20 cellular contexts compared by ENCODE assay signal in the genomic region with DNA sequence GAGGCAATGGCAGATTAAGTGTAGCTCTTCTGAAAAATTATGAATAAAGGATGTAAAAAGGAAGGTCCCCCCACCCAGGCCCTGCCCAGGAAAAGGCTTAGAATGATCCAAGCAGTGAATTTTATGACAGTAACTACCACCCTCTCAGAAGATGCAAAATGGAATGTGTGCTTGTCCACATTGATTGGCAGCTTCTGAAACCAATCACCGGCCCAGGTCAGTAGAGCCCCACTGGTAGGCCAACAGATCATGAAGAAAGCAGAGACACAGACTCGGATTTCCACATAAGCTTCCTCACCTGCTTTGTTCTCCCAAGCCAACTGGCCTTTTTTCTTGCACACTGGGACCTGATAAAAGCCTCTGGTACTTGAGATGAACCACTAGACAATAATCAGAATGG.
DNase-seq lines count a peak whose midpoint lies in the region; ATAC-seq, FAIRE-seq and TF ChIP-seq lines count a peak whose summit lies in the region.
"Had no signal": no experiment of that assay in that cellular context is flagged by ENCODE, and none has a peak within 500 bp of the region (broad histone marks: within the 10 kb centered on the region; RNA-seq: fewer than 3 reads in every experiment).

No MANE protein-coding gene starts in this region.

- H4K20me1 ChIP-seq in H1 (replicated peaks in 1 of 2; ENCODE audit: control insufficient read depth in 1 of 2, insufficient read depth in 2 of 2, low read length in 2 of 2) (no peaks in the 10 kb centered on the region), neural cell (ENCODE audit: insufficient read depth) (no peaks in the 10 kb centered on the region)

- TF ChIP-seq POLR2A in H1 (IDR thresholded peaks at IDR 0.05; ENCODE audit: control extremely low read depth in 1 of 2, low read depth in 2 of 2, low read length in 2 of 2): no peak
- TF ChIP-seq POLR2A in GM18505 (IDR thresholded peaks at IDR 0.05; ENCODE audit: borderline replicate concordance, extremely low read depth, insufficient read depth, insufficient read length): no peak

- POLR2A ChIA-PET in H1 (lab: Charles Lee; ENCODE audit: partially characterized antibody): interaction anchor here (0.8 to 2.0 kb wide), 2 partner anchors 14 to 49 kb away, joined by 3 to 5 read pairs; no protein-coding TSS in a partner anchor

- 89% methylated on average over 2 of the region's 2 CpGs; no CpG with 5 or more reads in 1 of the 2 experiments for WGBS in H1 (ENCODE audit: extremely low coverage in 1 of 2, insufficient coverage in 1 of 2, insufficient read length in 1 of 2, insufficient replicate concordance in 2 of 2, low coverage in 1 of 2, low lambda C conversion rate in 2 of 2, missing lambda C conversion rate in 1 of 2), 2 experiments

- no peak for TF ChIP-seq RAD21 in H1 (IDR thresholded peaks at IDR 0.05 in 1 of 2, conservative IDR thresholded peaks at IDR 0.05 in 1 of 2; ENCODE audit: low read depth in 2 of 2, low read length in 2 of 2)
- TF ChIP-seq RAD21 in neural cell (conservative IDR thresholded peaks at IDR 0.05): no peak

- peaks cover 4 to 12% (median 9%) of the 10 kb centered on the region in 4 experiments; a peak in 6 of 7 replicates for H3K4me1 ChIP-seq in H1 (replicated peaks in 1 of 4; ENCODE audit: control insufficient read depth in 3 of 4, insufficient read depth in 4 of 4, low read length in 3 of 4)

- no peak for TF ChIP-seq EP300 in H1 (IDR thresholded peaks at IDR 0.05; ENCODE audit: borderline replicate concordance in 1 of 2, low read depth in 2 of 2, low read length in 2 of 2)
- TF ChIP-seq EP300 in neural cell (conservative IDR thresholded peaks at IDR 0.05; ENCODE audit: poor library complexity, severe bottlenecking): no peak

- peaks cover 22% of the 10 kb centered on the region for H3F3A ChIP-seq in neural cell (ENCODE audit: insufficient read depth, low read length, poor library complexity, severe bottlenecking)

- H3K36me3 ChIP-seq in H1 (ENCODE audit: control insufficient read depth in 2 of 4, insufficient read depth in 4 of 4, low read length in 3 of 4) (no peaks in the 10 kb centered on the region), neural cell (ENCODE audit: insufficient read depth, low read length) (no peaks in the 10 kb centered on the region)

- H3K14ac ChIP-seq in H1 (ENCODE audit: insufficient read length): no peak overlapping the region

- ATAC-seq in GM18505 (IDR thresholded peaks at IDR 0.05; ENCODE audit: unreplicated experiment): no peak

- DNase-seq in DMS53 (lab: John Stamatoyannopoulos, UW) (peak; percentile 17), DMS53 treated with DMSO at 0.1 percent for 48 hours (lab: John Stamatoyannopoulos, UW; ENCODE audit: unreplicated experiment) (no peak), LHCN-M2 (ENCODE audit: low read depth) (peak; percentile 52), H1 (ENCODE audit: low read depth in 1 of 2, low spot score in 2 of 2) (no peak), RPMI8226 (no peak), dedifferentiated amniotic fluid mesenchymal stem cell (ENCODE audit: extremely low spot score) (no peak)
- DNase-seq: 8988T, COR-L47, DND-41, GF-D8, HCEC 1CT, NCI-H146, NCI-H2081 treated with DMSO at 0.1 percent for 48 hours, NCI-H226, NCI-H526 treated with DMSO at 0.1 percent for 48 hours, PC-9 had no signal

- no peaks in the 10 kb centered on the region for H3K79me2 ChIP-seq in H1 (ENCODE audit: control insufficient read depth in 1 of 2, insufficient read depth in 2 of 2, low read length in 2 of 2)
- peaks cover 7% of the 10 kb centered on the region for H3K79me2 ChIP-seq in neural cell (replicated peaks; ENCODE audit: insufficient read depth, low read length)

- H3K18ac ChIP-seq in H1 (ENCODE audit: extremely low read depth, low read length): no peak overlapping the region

- no peaks in the 10 kb centered on the region; the same call in 1 of the 2 replicates for H3K23me2 ChIP-seq in H1 (ENCODE audit: low read depth, low read length)

- H3K79me1 ChIP-seq in H1 (ENCODE audit: low read depth, low read length): no peaks in the 10 kb centered on the region

- H4K5ac ChIP-seq in H1 (ENCODE audit: insufficient read length, low read depth, low read length): no peak overlapping the region

- H3K23ac ChIP-seq in H1 (ENCODE audit: insufficient read length): no peak overlapping the region

- H3K27ac ChIP-seq in H1 (ENCODE audit: low read depth, low read length) (no peak overlapping the region), neural cell (ENCODE audit: low read length) (peak overlapping the region; percentile 89)
- H3K27ac ChIP-seq: C4-2B, PC-9, SK-N-MC had no signal

- FAIRE-seq in H1 (lab: Jason Lieb, UNC): no peak

- no peak overlapping the region for H2AFZ ChIP-seq in H1 (ENCODE audit: low read length)
- H2AFZ ChIP-seq in neural cell (ENCODE audit: low read depth, low read length): no peak overlapping the region
- H2AFZ ChIP-seq: PC-9 had no signal

- H3K9ac ChIP-seq in H1 (replicated peaks in 1 of 4; ENCODE audit: extremely low read depth in 1 of 4, low read depth in 3 of 4, low read length in 3 of 4) (no peak overlapping the region), neural cell (ENCODE audit: low read length) (peak overlapping the region; percentile 39)

- no peak overlapping the region for H3K4me3 ChIP-seq in H1 (ENCODE audit: extremely low read depth in 1 of 4, insufficient read depth in 2 of 4, low read depth in 3 of 4, low read length in 4 of 4)
- peak overlapping the region; percentile 42 for H3K4me3 ChIP-seq in neural cell (ENCODE audit: low read length)
- H3K4me3 ChIP-seq: PC-9, SK-N-MC had no signal

- no peaks in the 10 kb centered on the region for H3K9me3 ChIP-seq in H1 (ENCODE audit: insufficient read depth in 2 of 2, low read depth in 1 of 2, low read length in 1 of 2)
- no peaks in the 10 kb centered on the region for H3K9me3 ChIP-seq in neural cell (ENCODE audit: low read length)

- H3K27me3 ChIP-seq in H1 (replicated peaks in 1 of 4; ENCODE audit: control insufficient read depth in 3 of 4, extremely low read depth in 1 of 4, insufficient read depth in 3 of 4, low read length in 3 of 4) (no peaks in the 10 kb centered on the region), neural cell (ENCODE audit: insufficient read depth, low read depth, low read length) (no peaks in the 10 kb centered on the region)

- H2BK20ac ChIP-seq in H1 (ENCODE audit: low read length): no peak overlapping the region

- H3K4me2 ChIP-seq in H1 (ENCODE audit: insufficient read depth in 1 of 2, low read depth in 2 of 2, low read length in 2 of 2): no peak overlapping the region
- H3K4me2 ChIP-seq in neural cell (ENCODE audit: low read length): peak overlapping the region; percentile 31
- H3K4me2 ChIP-seq: PC-9 had no signal

- no peak overlapping the region for H4K91ac ChIP-seq in H1 (replicated peaks; ENCODE audit: insufficient read length, low read length)

- no peaks in the 10 kb centered on the region for H3K9me2 ChIP-seq in neural cell (ENCODE audit: insufficient read depth, low read length)

- no peak overlapping the region for H2BK5ac ChIP-seq in H1 (ENCODE audit: low read depth, low read length)

- no peak overlapping the region for H3K56ac ChIP-seq in H1 (replicated peaks; ENCODE audit: insufficient read length, low read depth, low read length)

- no peak overlapping the region for H2AK5ac ChIP-seq in H1 (ENCODE audit: low read depth, low read length)

- H4K8ac ChIP-seq in H1 (ENCODE audit: extremely low read depth, insufficient read depth, low read length): no peak overlapping the region

- H3K4ac ChIP-seq in H1 (replicated peaks; ENCODE audit: insufficient read length, low read depth, low read length): no peak overlapping the region

- no peak for TF ChIP-seq CTCF in H1 (IDR thresholded peaks at IDR 0.05; ENCODE audit: control extremely low read depth in 1 of 3, insufficient read depth in 1 of 3, low read depth in 1 of 3, low read length in 3 of 3)
- no peak for TF ChIP-seq CTCF in neural cell (IDR thresholded peaks at IDR 0.05; ENCODE audit: poor library complexity, severe bottlenecking)

- no peak overlapping the region for H2BK15ac ChIP-seq in H1 (ENCODE audit: low read length)

- H2BK120ac ChIP-seq in H1 (replicated peaks; ENCODE audit: low read depth, low read length): no peak overlapping the region

- H2BK12ac ChIP-seq in H1 (ENCODE audit: low read depth, low read length): no peak overlapping the region

- CTCF ChIA-PET in H1 (lab: Charles Lee; ENCODE audit: partially characterized antibody): interaction anchor here (0.6 to 1.5 kb wide), 2 partner anchors 42 to 1210 kb away, joined by 3 to 4 read pairs; no protein-coding TSS in a partner anchor

TF ChIP-seq in H1, 55 proteins besides CTCF, POLR2A, EP300 and RAD21:
- TF ChIP-seq, protein P1, sequence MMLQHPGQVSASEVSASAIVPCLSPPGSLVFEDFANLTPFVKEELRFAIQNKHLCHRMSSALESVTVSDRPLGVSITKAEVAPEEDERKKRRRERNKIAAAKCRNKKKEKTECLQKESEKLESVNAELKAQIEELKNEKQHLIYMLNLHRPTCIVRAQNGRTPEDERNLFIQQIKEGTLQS (IDR thresholded peaks at IDR 0.05; ENCODE audit: insufficient read depth, low read depth, low read length): no peak
- peak; percentile 40; the same call in 1 of the 2 replicates for TF ChIP-seq SP1 (IDR thresholded peaks at IDR 0.05; ENCODE audit: low read depth, low read length)
TF ChIP-seq in H1: peak in this region for 1.

TF ChIP-seq in neural cell, 6 proteins besides CTCF, POLR2A, EP300 and RAD21 (continues in another document):
- TF ChIP-seq POLR2AphosphoS5 (IDR thresholded peaks at IDR 0.05): no peak
- TF ChIP-seq SMC3 (conservative IDR thresholded peaks at IDR 0.05; ENCODE audit: poor library complexity): no peak

Comparison
In these comparisons a context has a peak if more than half of its experiments do, and no peak if none do; other contexts are left out.
1. DNase-seq: peak in DMS53 (single experiment) and LHCN-M2 (single experiment); none in DMS53 treated with DMSO at 0.1 percent for 48 hours (single experiment), H1 (0 of 2), RPMI8226 (single experiment) and dedifferentiated amniotic fluid mesenchymal stem cell (single experiment).